9 cellular contexts compared by ENCODE assay signal in genomic region chr3:156705761-156706631, GRCh38. TPM values are rescaled to one million over a fixed set of nuclear protein-coding genes. Genes with fewer than 3 reads are reported as not detected.
DNase-seq lines count a peak whose midpoint lies in the region; ATAC-seq and TF ChIP-seq lines count a peak whose summit lies in the region.
"Had no signal": no experiment of that assay in that cellular context is flagged by ENCODE, and none has a peak within 500 bp of the region (broad histone marks: within the 10 kb centered on the region; RNA-seq: fewer than 3 reads in every experiment).

No MANE protein-coding gene starts in this region.

- peaks cover 7% of the 10 kb centered on the region; the same call in 1 of the 2 replicates for H3K36me3 ChIP-seq in Panc1 (ENCODE audit: control insufficient read depth, insufficient read depth, low read length)

- peaks cover 4% of the 10 kb centered on the region; the same call in 1 of the 2 replicates for H3K4me1 ChIP-seq in Panc1 (ENCODE audit: control insufficient read depth, insufficient read depth, low read length)

- peaks cover 4% of the 10 kb centered on the region for H3K9me3 Mint-ChIP-seq in progenitor cell of endocrine pancreas (ENCODE audit: low read depth)
- H3K9me3 Mint-ChIP-seq: nephron had no signal

- TF ChIP-seq CTCF in Panc1 (IDR thresholded peaks at IDR 0.05) = no peak
- TF ChIP-seq CTCF in progenitor cell of endocrine pancreas (IDR thresholded peaks at IDR 0.05; ENCODE audit: unreplicated experiment) = no peak

- ATAC-seq in GM19395 (IDR thresholded peaks at IDR 0.05; ENCODE audit: unreplicated experiment) = peak; percentile 81
- peak; percentile 69 for ATAC-seq in HG02973 (IDR thresholded peaks at IDR 0.05; ENCODE audit: unreplicated experiment)
- ATAC-seq in Panc1 = no peak

- no peaks in the 10 kb centered on the region for H3K27me3 Mint-ChIP-seq in progenitor cell of endocrine pancreas

- H3K27ac Mint-ChIP-seq in progenitor cell of endocrine pancreas = peak overlapping the region; percentile 64
- H3K27ac Mint-ChIP-seq: nephron had no signal

- H3K4me3 ChIP-seq in Panc1 (ENCODE audit: low read depth in 2 of 2, low read length in 2 of 2) = no peak overlapping the region

- H3K4me3 Mint-ChIP-seq in progenitor cell of endocrine pancreas (ENCODE audit: low read depth) = no peak overlapping the region
- H3K4me3 Mint-ChIP-seq: nephron had no signal

- H3K27me3 ChIP-seq in Panc1 (ENCODE audit: control insufficient read depth, insufficient read depth, low read length) = no peaks in the 10 kb centered on the region

- BruUV-seq in Panc1 (replicated peaks; lab: Mats Ljungman, UMichigan) = no TSS peak

- peaks cover 30% of the 10 kb centered on the region for H3K36me3 Mint-ChIP-seq in progenitor cell of endocrine pancreas (ENCODE audit: insufficient read depth)

- H3K4me1 Mint-ChIP-seq in progenitor cell of endocrine pancreas (ENCODE audit: low read depth) = peaks cover 16% of the 10 kb centered on the region

- no peaks in the 10 kb centered on the region for H3K9me3 ChIP-seq in Panc1 (ENCODE audit: control insufficient read depth, insufficient read depth, low read depth, low read length)

- H3K27ac ChIP-seq in Panc1 (ENCODE audit: low read length) = peak overlapping the region; percentile 45; the same call in 1 of the 2 replicates

- CTCF ChIA-PET in Panc1 (lab: Charles Lee) = no interaction called here

- intact Hi-C loops in Panc1 (cut with micrococcal nuclease; ENCODE audit: unreplicated experiment) = no loop called here

- DNase-seq in Panc1 (ENCODE audit: low read depth, low spot score) = no peak
- no peak for DNase-seq in progenitor cell of endocrine pancreas (ENCODE audit: low spot score, unreplicated experiment)
- DNase-seq in T-helper 2 cell = no peak
- no peak for DNase-seq in NCI-H510A (lab: John Stamatoyannopoulos, UW)
- no peak for DNase-seq in cerebellar cortex (ENCODE audit: low spot score)
- DNase-seq: NCI-H2107 had no signal

- POLR2A ChIA-PET in Panc1 (lab: Charles Lee) = no interaction called here

- in situ Hi-C loops in Panc1 (cut with HindIII; ENCODE audit: low pct_unique_long_range_greater_than_20kb, low sequenced_read_pairs) = no loop called here

RNA-seq across cellular contexts. Expression of gene TIPARP, which starts 31.6 kb away (rescaled TPM):
- 22.1 TPM for total RNA-seq in Panc1 (2021; ENCODE audit: unreplicated experiment)
- 11.0 TPM for polyA plus RNA-seq in Panc1 (2012; ENCODE audit: insufficient read length)
- 32.1 and 38.6 TPM in 2 replicates for total RNA-seq in progenitor cell of endocrine pancreas
